In genomic region chr7:88377421-88377820, GRCh38 we compare ENCODE assay signal across 20 cellular contexts.
DNase-seq lines count a peak whose midpoint lies in the region; ATAC-seq and TF ChIP-seq lines count a peak whose summit lies in the region.
"Had no signal": no experiment of that assay in that cellular context is flagged by ENCODE, and none has a peak within 500 bp of the region (broad histone marks: within the 10 kb centered on the region; RNA-seq: fewer than 3 reads in every experiment).

No MANE protein-coding gene starts in this region.

- H3K27me3 ChIP-seq in NT2/D1 (ENCODE audit: insufficient read depth, insufficient read length) (no peaks in the 10 kb centered on the region), neural progenitor cell (no peaks in the 10 kb centered on the region)
- H3K27me3 ChIP-seq in CD4-positive, alpha-beta T cell (ENCODE audit: control insufficient read depth, insufficient read depth, low read length): peaks cover 7% of the 10 kb centered on the region
- H3K27me3 ChIP-seq: BE2C, cardiac muscle cell, ovary had no signal

- no peak overlapping the region for H3K4me3 Mint-ChIP-seq in neural progenitor cell
- H3K4me3 Mint-ChIP-seq in CD4-positive, alpha-beta T cell: no peak overlapping the region
- H3K4me3 Mint-ChIP-seq: activated CD4-positive, alpha-beta T cell treated with anti-CD3 and anti-CD28 coated beads for 36 hours; activated naive CD8-positive, alpha-beta T cell; stimulated activated naive CD8-positive, alpha-beta T cell treated with anti-CD3 and anti-CD28 coated beads, Interleukin-15, amount 100 ng/mL, for 72 hours had no signal

- CTCF ChIA-PET in CD4-positive, alpha-beta T cell (lab: Charles Lee): no interaction called here

- no peak overlapping the region for H2AFZ ChIP-seq in neural progenitor cell (replicated peaks)

- H3K4me1 ChIP-seq in NT2/D1 (ENCODE audit: insufficient read depth, insufficient read length) (no peaks in the 10 kb centered on the region), neural progenitor cell (peaks cover 8% of the 10 kb centered on the region)
- H3K4me1 ChIP-seq: BE2C had no signal

- H3K9me3 Mint-ChIP-seq in neural progenitor cell: peaks cover 16% of the 10 kb centered on the region
- H3K9me3 Mint-ChIP-seq in CD4-positive, alpha-beta T cell: no peaks in the 10 kb centered on the region

- H3K27ac Mint-ChIP-seq in neural progenitor cell: no peak overlapping the region
- no peak overlapping the region for H3K27ac Mint-ChIP-seq in CD4-positive, alpha-beta T cell
- H3K27ac Mint-ChIP-seq: activated CD4-positive, alpha-beta T cell treated with anti-CD3 and anti-CD28 coated beads for 36 hours; activated naive CD8-positive, alpha-beta T cell; stimulated activated naive CD8-positive, alpha-beta T cell treated with anti-CD3 and anti-CD28 coated beads, Interleukin-15, amount 100 ng/mL, for 72 hours had no signal

- H3K4me1 Mint-ChIP-seq in neural progenitor cell: peaks cover 9% of the 10 kb centered on the region
- H3K4me1 Mint-ChIP-seq in CD4-positive, alpha-beta T cell (ENCODE audit: low read depth): no peaks in the 10 kb centered on the region
- H3K4me1 Mint-ChIP-seq: activated CD4-positive, alpha-beta T cell treated with anti-CD3 and anti-CD28 coated beads for 36 hours; stimulated activated naive CD8-positive, alpha-beta T cell treated with anti-CD3 and anti-CD28 coated beads, Interleukin-15, amount 100 ng/mL, for 72 hours had no signal

- no peaks in the 10 kb centered on the region for H3K36me3 ChIP-seq in NT2/D1 (ENCODE audit: insufficient read depth, insufficient read length, low read length)
- no peaks in the 10 kb centered on the region for H3K36me3 ChIP-seq in neural progenitor cell
- H3K36me3 ChIP-seq: BE2C, cardiac muscle cell, ovary had no signal

- no peaks in the 10 kb centered on the region for H3K9me3 ChIP-seq in NT2/D1 (ENCODE audit: insufficient read depth, low read length)
- no peaks in the 10 kb centered on the region for H3K9me3 ChIP-seq in neural progenitor cell (ENCODE audit: low read depth)
- H3K9me3 ChIP-seq in CD4-positive, alpha-beta T cell (ENCODE audit: control insufficient read depth, low read length): no peaks in the 10 kb centered on the region
- H3K9me3 ChIP-seq: BE2C, ovary had no signal

- peaks cover 9% of the 10 kb centered on the region for H3F3A ChIP-seq in neural progenitor cell (ENCODE audit: low read depth)

- H3K27ac ChIP-seq in neural progenitor cell: peak overlapping the region; percentile 26
- H3K27ac ChIP-seq in CD4-positive, alpha-beta T cell (ENCODE audit: low read depth, low read length): no peak overlapping the region
- H3K27ac ChIP-seq: cardiac muscle cell, ovary, RWPE1 had no signal

- POLR2A ChIA-PET in CD4-positive, alpha-beta T cell (lab: Charles Lee): no interaction called here

- H3K36me3 Mint-ChIP-seq in neural progenitor cell: no peaks in the 10 kb centered on the region
- no peaks in the 10 kb centered on the region for H3K36me3 Mint-ChIP-seq in CD4-positive, alpha-beta T cell (ENCODE audit: low read depth)
- H3K36me3 Mint-ChIP-seq: activated naive CD8-positive, alpha-beta T cell had no signal

- intact Hi-C loops in CD4-positive, alpha-beta T cell (cut with DNase I, micrococcal nuclease): no loop called here

- no peak overlapping the region for H3K4me3 ChIP-seq in NT2/D1 (ENCODE audit: insufficient read length, low read depth)
- H3K4me3 ChIP-seq in fibroblast of mammary gland (ENCODE audit: control insufficient read depth, low read depth, low read length): no peak overlapping the region
- no peak overlapping the region for H3K4me3 ChIP-seq in neural progenitor cell
- H3K4me3 ChIP-seq: cardiac muscle cell, ovary had no signal

- peak; percentile 8 for DNase-seq in HPDE6-E6E7 (ENCODE audit: extremely low spot score)
- DNase-seq in NT2/D1 (ENCODE audit: low read depth, low spot score): peak; percentile 63
- DNase-seq in fibroblast of mammary gland (ENCODE audit: low read depth): peak; percentile 10
- DNase-seq in neural progenitor cell (ENCODE audit: low spot score): peak; percentile 73
- DNase-seq in OCI-M2 (lab: John Stamatoyannopoulos, UW; ENCODE audit: unreplicated experiment): no peak
- DNase-seq in CD4-positive, alpha-beta T cell: no peak
- DNase-seq in NCI-H146 (lab: John Stamatoyannopoulos, UW): no peak
- DNase-seq: activated CD4-positive, alpha-beta T cell treated with anti-CD3 and anti-CD28 coated beads for 36 hours; activated T-cell treated with anti-CD3 and anti-CD28 coated beads for 4 hours; BE2C; DMS79; effector memory CD4-positive, alpha-beta T cell; KBM-7; NCI-H1436 treated with DMSO at 0.1 percent for 48 hours; NCI-H510A; ovary; stimulated activated naive CD8-positive, alpha-beta T cell treated with anti-CD3 and anti-CD28 coated beads, Interleukin-15, amount 100 ng/mL, for 72 hours had no signal

- H3K9ac ChIP-seq in NT2/D1 (ENCODE audit: insufficient read length, low read depth): no peak overlapping the region
- no peak overlapping the region for H3K9ac ChIP-seq in neural progenitor cell

- no peaks in the 10 kb centered on the region for H4K20me1 ChIP-seq in neural progenitor cell (ENCODE audit: low read depth)

- TF ChIP-seq CTCF in fibroblast of mammary gland (conservative IDR thresholded peaks at IDR 0.05; ENCODE audit: control insufficient read depth, insufficient read depth, low read depth, low read length) (no peak), neural progenitor cell (IDR thresholded peaks at IDR 0.05) (no peak)
- TF ChIP-seq CTCF in CD4-positive, alpha-beta T cell (IDR thresholded peaks at IDR 0.05): no peak

- H3K4me2 ChIP-seq in neural progenitor cell: no peak overlapping the region

- no peak for ATAC-seq in CD4-positive, alpha-beta T cell (ENCODE audit: poor library complexity)
- ATAC-seq: activated CD4-positive, alpha-beta T cell treated with anti-CD3 and anti-CD28 coated beads for 36 hours; stimulated activated naive CD8-positive, alpha-beta T cell treated with anti-CD3 and anti-CD28 coated beads, Interleukin-15, amount 100 ng/mL, for 72 hours had no signal

- no peaks in the 10 kb centered on the region for H3K27me3 Mint-ChIP-seq in neural progenitor cell (ENCODE audit: insufficient read depth, low read depth)
- H3K27me3 Mint-ChIP-seq in CD4-positive, alpha-beta T cell: no peaks in the 10 kb centered on the region
- H3K27me3 Mint-ChIP-seq: activated CD4-positive, alpha-beta T cell treated with anti-CD3 and anti-CD28 coated beads for 36 hours had no signal

- H3K79me2 ChIP-seq in neural progenitor cell (ENCODE audit: low read depth): no peaks in the 10 kb centered on the region

Comparison
In these comparisons a context has a peak if more than half of its experiments do, and no peak if none do; other contexts are left out.
1. DNase-seq: peak in HPDE6-E6E7 (single experiment), NT2/D1 (single experiment), fibroblast of mammary gland (single experiment) and neural progenitor cell (single experiment); none in OCI-M2 (single experiment), CD4-positive, alpha-beta T cell (0 of 10) and NCI-H146 (single experiment).